18 cellular contexts compared by ENCODE assay signal in genomic region chr19:51750381-51751124, GRCh38. TPM values are rescaled to one million over a fixed set of nuclear protein-coding genes. Genes with fewer than 3 reads are reported as not detected.
DNase-seq lines count a peak whose midpoint lies in the region; ATAC-seq and TF ChIP-seq lines count a peak whose summit lies in the region.
"Had no signal": no experiment of that assay in that cellular context is flagged by ENCODE, and none has a peak within 500 bp of the region (broad histone marks: within the 10 kb centered on the region; RNA-seq: fewer than 3 reads in every experiment).

No MANE protein-coding gene starts in this region.

- H3K27ac Mint-ChIP-seq in endothelial cell (ENCODE audit: unreplicated experiment), result no peak overlapping the region
- H3K27ac Mint-ChIP-seq in activated naive CD8-positive, alpha-beta T cell treated with anti-CD3 and anti-CD28 coated beads for 36 hours, result no peak overlapping the region

- TF ChIP-seq POLR2A in uterus (IDR thresholded peaks at IDR 0.05), result no peak

- intact Hi-C loops in uterus (cut with DNase I; ENCODE audit: low total_unique reads), result no loop called here

- H2AFZ ChIP-seq in osteoblast (ENCODE audit: low read length), result no peak overlapping the region
- H2AFZ ChIP-seq: hepatocyte had no signal

- peak overlapping the region; percentile 0 for H3K4me3 Mint-ChIP-seq in endothelial cell (ENCODE audit: unreplicated experiment)
- no peak overlapping the region for H3K4me3 Mint-ChIP-seq in activated naive CD8-positive, alpha-beta T cell treated with anti-CD3 and anti-CD28 coated beads for 36 hours

- H3K9me3 ChIP-seq in osteoblast (ENCODE audit: low read depth, low read length), result no peaks in the 10 kb centered on the region
- H3K9me3 ChIP-seq in uterus, result no peaks in the 10 kb centered on the region
- H3K9me3 ChIP-seq: HAP-1, SK-N-SH had no signal

- H3K4me3 ChIP-seq in osteoblast (ENCODE audit: insufficient read depth, low read length) (no peak overlapping the region), uterus (no peak overlapping the region)
- H3K4me3 ChIP-seq: HAP-1, hepatocyte had no signal

- no peaks in the 10 kb centered on the region for H3K36me3 ChIP-seq in osteoblast (ENCODE audit: insufficient read depth, low read length)
- H3K36me3 ChIP-seq in uterus, result no peaks in the 10 kb centered on the region
- H3K36me3 ChIP-seq: HAP-1 had no signal

- H3K4me1 ChIP-seq in osteoblast (ENCODE audit: insufficient read depth, low read length) (peaks cover 22% of the 10 kb centered on the region), uterus (no peaks in the 10 kb centered on the region)
- H3K4me1 ChIP-seq: HAP-1 had no signal

- peak; percentile 38 for DNase-seq in AG20443 (ENCODE audit: low spot score)
- DNase-seq in LHCN-M2 (ENCODE audit: low read depth), result peak; percentile 94
- no peak for DNase-seq in endothelial cell (ENCODE audit: low spot score)
- no peak for DNase-seq in osteoblast (ENCODE audit: insufficient read length, low spot score, missing footprints)
- no peak for DNase-seq in activated naive CD8-positive, alpha-beta T cell treated with anti-CD3 and anti-CD28 coated beads for 36 hours
- DNase-seq in uterus, result no peak
- DNase-seq: activated CD4-positive, alpha-beta T cell treated with anti-CD3 and anti-CD28 coated beads for 48 hours; activated naive CD4-positive, alpha-beta T cell treated with Interleukin-2 at 50 U/mL for 16 hours; kidney glomerular epithelial cell; NCI-H2029 treated with DMSO at 0.1 percent for 48 hours; NCI-H526; SK-N-SH; stimulated activated naive CD4-positive, alpha-beta T cell treated with Interleukin-2 at 50 U/mL for 16 hours had no signal

- H3K36me3 Mint-ChIP-seq in endothelial cell (ENCODE audit: low read depth, unreplicated experiment), result peaks cover 4% of the 10 kb centered on the region
- H3K36me3 Mint-ChIP-seq in activated naive CD8-positive, alpha-beta T cell treated with anti-CD3 and anti-CD28 coated beads for 36 hours, result no peaks in the 10 kb centered on the region

- TF ChIP-seq CTCF in endothelial cell (IDR thresholded peaks at IDR 0.05; ENCODE audit: unreplicated experiment), result no peak
- no peak for TF ChIP-seq CTCF in osteoblast (IDR thresholded peaks at IDR 0.05; ENCODE audit: extremely low read depth, low read depth, low read length)
- no peak for TF ChIP-seq CTCF in uterus (IDR thresholded peaks at IDR 0.05)

- ATAC-seq in HG02623 (IDR thresholded peaks at IDR 0.05; ENCODE audit: unreplicated experiment), result no peak
- ATAC-seq in GM18873 (IDR thresholded peaks at IDR 0.05; ENCODE audit: low FRiP score, unreplicated experiment), result no peak

- peak overlapping the region; percentile 8 for H3K4me2 ChIP-seq in osteoblast (ENCODE audit: insufficient read depth, low read length)
- H3K4me2 ChIP-seq: hepatocyte, SK-N-SH had no signal

- no peaks in the 10 kb centered on the region for H3K27me3 ChIP-seq in osteoblast (ENCODE audit: insufficient read depth, low read length)
- no peaks in the 10 kb centered on the region for H3K27me3 ChIP-seq in uterus
- H3K27me3 ChIP-seq: hepatocyte had no signal

- peaks cover 7% of the 10 kb centered on the region for H3K4me1 Mint-ChIP-seq in endothelial cell (ENCODE audit: unreplicated experiment)
- no peaks in the 10 kb centered on the region for H3K4me1 Mint-ChIP-seq in activated naive CD8-positive, alpha-beta T cell treated with anti-CD3 and anti-CD28 coated beads for 36 hours

- H3K9me3 Mint-ChIP-seq in endothelial cell (ENCODE audit: unreplicated experiment), result peaks cover 11% of the 10 kb centered on the region
- no peaks in the 10 kb centered on the region for H3K9me3 Mint-ChIP-seq in activated naive CD8-positive, alpha-beta T cell treated with anti-CD3 and anti-CD28 coated beads for 36 hours

- peaks cover 4% of the 10 kb centered on the region for H3K27me3 Mint-ChIP-seq in endothelial cell (ENCODE audit: unreplicated experiment)
- peaks cover 4% of the 10 kb centered on the region for H3K27me3 Mint-ChIP-seq in activated naive CD8-positive, alpha-beta T cell treated with anti-CD3 and anti-CD28 coated beads for 36 hours

- H3K27ac ChIP-seq in osteoblast (ENCODE audit: low read depth, low read length) (peak overlapping the region; percentile 62), uterus (no peak overlapping the region)
- H3K27ac ChIP-seq: hepatocyte had no signal

- H3K79me2 ChIP-seq in osteoblast (ENCODE audit: insufficient read depth, low read length), result no peaks in the 10 kb centered on the region
- H3K79me2 ChIP-seq: hepatocyte had no signal

- H4K20me1 ChIP-seq in osteoblast (ENCODE audit: insufficient read depth, low read length), result no peaks in the 10 kb centered on the region

RNA-seq across cellular contexts. Expression of gene FPR1, which starts 1.1 kb away (rescaled TPM):
- total RNA-seq in LHCN-M2 (2014; rRNA removed), result 9.7 and 10.9 TPM in 2 replicates
- 4.5 TPM for polyA plus RNA-seq in LHCN-M2 (2012)
- total RNA-seq in endothelial cell (ENCODE audit: unreplicated experiment), result 0.67 TPM
- 4.4 and 5.1 TPM in 2 replicates for total RNA-seq in osteoblast
- total RNA-seq in activated naive CD8-positive, alpha-beta T cell treated with anti-CD3 and anti-CD28 coated beads for 36 hours, result not detected
- total RNA-seq in uterus, result 10 to 100 TPM in 1 of 4 donors, 1 to 10 TPM in 2, under 1 TPM in 1; 0.51 to 58.2 (median 2.1) TPM
- polyA plus RNA-seq: SK-N-SH had no signal

RNA-seq across cellular contexts. Expression of gene FPR2, which starts 10.4 kb away (rescaled TPM):
- total RNA-seq in LHCN-M2 (2014; rRNA removed) (0.40 and 1.8 TPM in 2 replicates), endothelial cell (ENCODE audit: unreplicated experiment) (0.74 TPM), osteoblast (0.29 and 0.36 TPM in 2 replicates), uterus (under 1 TPM in 2 of 4 donors, not detected in 2; 0.58 to 0.76 TPM)
- not detected for polyA plus RNA-seq in LHCN-M2 (2012)
- not detected for total RNA-seq in activated naive CD8-positive, alpha-beta T cell treated with anti-CD3 and anti-CD28 coated beads for 36 hours
- total RNA-seq: hepatocyte, PC-3 had no signal
- polyA plus RNA-seq: hepatocyte, SK-N-SH had no signal

RNA-seq across cellular contexts. Expression of gene HAS1, which starts 26.8 kb away (rescaled TPM):
- total RNA-seq in LHCN-M2 (2014; rRNA removed) (59.1 and 139 TPM in 2 replicates), endothelial cell (ENCODE audit: unreplicated experiment) (not detected), osteoblast (5.4 and 6.2 TPM in 2 replicates), uterus (1 to 10 TPM in 1 of 4 donors, under 1 TPM in 3; 0.29 to 2.0 (median 0.70) TPM)
- 1.6 TPM for polyA plus RNA-seq in LHCN-M2 (2012)
- total RNA-seq in activated naive CD8-positive, alpha-beta T cell treated with anti-CD3 and anti-CD28 coated beads for 36 hours, result not detected
- total RNA-seq: PC-3 had no signal
- polyA plus RNA-seq: SK-N-SH had no signal

RNA-seq across cellular contexts. Expression of gene FPR3, which starts 44.4 kb away (rescaled TPM):
- total RNA-seq in LHCN-M2 (2014; rRNA removed) (not detected in 2 replicates), endothelial cell (ENCODE audit: unreplicated experiment) (not detected), osteoblast (0.59 and 1.1 TPM in 2 replicates), uterus (1 to 10 TPM in 3 of 4 donors, not detected in 1; 1.2 to 5.6 (median 1.8) TPM)
- not detected for polyA plus RNA-seq in LHCN-M2 (2012)
- not detected for total RNA-seq in activated naive CD8-positive, alpha-beta T cell treated with anti-CD3 and anti-CD28 coated beads for 36 hours
- total RNA-seq: hepatocyte had no signal
- polyA plus RNA-seq: hepatocyte had no signal

RNA-seq across cellular contexts. Expression of gene SPACA6, which starts 57.4 kb away (rescaled TPM):
- total RNA-seq in LHCN-M2 (2014; rRNA removed) (12.9 and 27.3 TPM in 2 replicates), endothelial cell (ENCODE audit: unreplicated experiment) (12.9 TPM), osteoblast (9.4 and 12.7 TPM in 2 replicates), uterus (100 to 1,000 TPM in 1 of 4 donors, 10 to 100 TPM in 2, 1 to 10 TPM in 1; 9.7 to 112 (median 22.5) TPM)
- 15.1 TPM for polyA plus RNA-seq in LHCN-M2 (2012)
- 1 to 10 TPM; 2.0 to 2.1 TPM for total RNA-seq in activated naive CD8-positive, alpha-beta T cell treated with anti-CD3 and anti-CD28 coated beads for 36 hours

Comparison
In these comparisons a context has a peak if more than half of its experiments do, and no peak if none do; other contexts are left out.
1. DNase-seq: peak in AG20443 (single experiment) and LHCN-M2 (single experiment); none in endothelial cell (single experiment), osteoblast (single experiment), activated naive CD8-positive, alpha-beta T cell treated with anti-CD3 and anti-CD28 coated beads for 36 hours (single experiment) and uterus (0 of 2).